Comparison of ENCODE assay signal across 9 cellular contexts in genomic region chr10:91090761-91091529, GRCh38.
DNase-seq lines count a peak whose midpoint lies in the region; ATAC-seq and TF ChIP-seq lines count a peak whose summit lies in the region.
"Had no signal": no experiment of that assay in that cellular context is flagged by ENCODE, and none has a peak within 500 bp of the region (broad histone marks: within the 10 kb centered on the region; RNA-seq: fewer than 3 reads in every experiment).

No MANE protein-coding gene starts in this region.

- CTCF ChIA-PET in HCT116 (lab: Charles Lee): interaction anchor here (0.6 to 1.1 kb wide), 2 partner anchors 82 to 160 kb away, joined by 3 to 4 read pairs; no protein-coding TSS in a partner anchor

- no peaks in the 10 kb centered on the region for H3K79me2 ChIP-seq in HCT116 (ENCODE audit: insufficient read depth, low read length)

- no peak overlapping the region for H3K4me3 ChIP-seq in HCT116 (replicated peaks in 1 of 2; ENCODE audit: low read depth in 1 of 2, low read length in 2 of 2)
- no peak overlapping the region for H3K4me3 ChIP-seq in ascending aorta
- no peak overlapping the region for H3K4me3 ChIP-seq in ovary

- RAD21 ChIA-PET in HCT116 (lab: Charles Lee; ENCODE audit: low non-redundant PET in 1 of 2, low total read pairs in 2 of 2, uncharacterized antibody in 2 of 2, unreplicated experiment in 2 of 2): interaction anchor here in 1 of 2 experiments (0.7 kb wide), 1 partner anchor 237 kb away, joined by 3 read pairs; no protein-coding TSS in a partner anchor

- intact Hi-C loops in HCT116 (cut with micrococcal nuclease) (no loop called here), ascending aorta (cut with DNase I) (loop anchor here (5.0 kb wide), 1 partner anchor 161 kb away; no protein-coding TSS in a partner anchor), ovary (cut with DNase I) (no loop called here)

- WGBS in ovary, 3 donors: 62 to 68% (median 66%) methylated on average over 5 of the region's 5 CpGs

- H4K20me1 ChIP-seq in HCT116 (ENCODE audit: insufficient read depth): no peaks in the 10 kb centered on the region

- TF ChIP-seq RAD21 in HCT116 (IDR thresholded peaks at IDR 0.05; ENCODE audit: low read depth): peak; percentile 15; the same call in 1 of the 2 replicates

- H3K9me3 ChIP-seq in HCT116 (ENCODE audit: control insufficient read depth in 1 of 2, insufficient read depth in 1 of 2, low read depth in 1 of 2, low read length in 2 of 2) (no peaks in the 10 kb centered on the region), ascending aorta (peaks cover 10 to 11% of the 10 kb centered on the region in 2 donors), ovary (no peaks in the 10 kb centered on the region)

- H3K36me3 ChIP-seq in HCT116 (ENCODE audit: control insufficient read depth in 1 of 2, insufficient read depth in 2 of 2, low read length in 2 of 2) (no peaks in the 10 kb centered on the region), ascending aorta (no peaks in the 10 kb centered on the region), ovary (no peaks in the 10 kb centered on the region)

- H3K27me3 ChIP-seq in HCT116 (ENCODE audit: insufficient read depth, low read length): no peaks in the 10 kb centered on the region
- no peaks in the 10 kb centered on the region for H3K27me3 ChIP-seq in ascending aorta
- H3K27me3 ChIP-seq in ovary: no peaks in the 10 kb centered on the region

- H3K27ac ChIP-seq in HCT116 (ENCODE audit: low read depth, low read length): no peak overlapping the region
- H3K27ac ChIP-seq in ascending aorta: peak overlapping the region; percentile 72 to 73
- H3K27ac ChIP-seq in ovary: no peak overlapping the region

- no TSS peak for BruUV-seq in HCT116 (replicated peaks; lab: Mats Ljungman, UMichigan)

- ATAC-seq in HCT116 (peak; percentile 46; the same call in 1 of the 2 replicates), GM21528 (IDR thresholded peaks at IDR 0.05; ENCODE audit: low FRiP score, unreplicated experiment) (no peak)
- ATAC-seq: activated CD8-positive, alpha-beta T cell treated with anti-CD3 and anti-CD28 coated beads, Interleukin-2, amount 10 ng/mL, durations not matched to agents 7 days and 5 days had no signal

- DNase-seq in GM03348 (ENCODE audit: low spot score) (peak; percentile 24), HCT116 (ENCODE audit: low read depth, low spot score) (no peak), ascending aorta (ENCODE audit: low spot score in 2 of 2) (peak in 1 of 2 donors; percentile 9), medulla oblongata (ENCODE audit: extremely low spot score) (peak; percentile 10), ovary (no peak)
- no peak for DNase-seq in stimulated activated CD4-positive, alpha-beta T cell treated with anti-CD3 and anti-CD28 coated beads, Interleukin-4, amount 100 ng/mL, for 1 hour
- no peak for DNase-seq in effector CD4-positive, alpha-beta T cell
- DNase-seq: activated CD8-positive, alpha-beta T cell treated with anti-CD3 and anti-CD28 coated beads, Interleukin-2, amount 10 ng/mL, durations not matched to agents 7 days and 5 days had no signal

- H3K9ac ChIP-seq in HCT116 (ENCODE audit: low read length): no peak overlapping the region

- no peak overlapping the region for H3K4me2 ChIP-seq in HCT116 (ENCODE audit: low read length)

- TF ChIP-seq POLR2A in HCT116 (IDR thresholded peaks at IDR 0.05; ENCODE audit: borderline replicate concordance, extremely low read depth, insufficient read depth, insufficient read length) (no peak), ovary (IDR thresholded peaks at IDR 0.05) (no peak)

- no peaks in the 10 kb centered on the region for H3K4me1 ChIP-seq in HCT116 (ENCODE audit: control insufficient read depth in 1 of 2, insufficient read depth in 2 of 2, low read length in 2 of 2)
- H3K4me1 ChIP-seq in ascending aorta: peaks cover 6 to 25% of the 10 kb centered on the region in 2 donors
- H3K4me1 ChIP-seq in ovary (ENCODE audit: insufficient read depth): no peaks in the 10 kb centered on the region

- POLR2A ChIA-PET in HCT116 (lab: Charles Lee): no interaction called here

- no peaks in the 10 kb centered on the region for H3K9me2 ChIP-seq in HCT116 (ENCODE audit: insufficient read depth)

- TF ChIP-seq CTCF in HCT116 (IDR thresholded peaks at IDR 0.05 in 2 of 3, conservative IDR thresholded peaks at IDR 0.05 in 1 of 3; ENCODE audit: borderline replicate concordance in 1 of 3, insufficient read depth in 1 of 3, low read depth in 2 of 3, low read length in 2 of 3): no peak
- TF ChIP-seq CTCF in ascending aorta (IDR thresholded peaks at IDR 0.05): no peak
- TF ChIP-seq CTCF in ovary (IDR thresholded peaks at IDR 0.05): no peak

- H2AFZ ChIP-seq in HCT116 (ENCODE audit: low read depth, low read length, poor library complexity, severe bottlenecking): no peak overlapping the region

- TF ChIP-seq EP300 in ovary (IDR thresholded peaks at IDR 0.05): no peak

TF ChIP-seq in HCT116, 20 proteins besides CTCF, POLR2A, EP300 and RAD21:
- TF ChIP-seq TCF7L2 (IDR thresholded peaks at IDR 0.05; ENCODE audit: borderline replicate concordance, extremely low read depth, insufficient read depth, insufficient read length): no peak
- TF ChIP-seq CBX3 (IDR thresholded peaks at IDR 0.05; ENCODE audit: low read depth): no peak
- TF ChIP-seq REST (IDR thresholded peaks at IDR 0.05; ENCODE audit: low read depth): no peak
- no peak for TF ChIP-seq SP1 (IDR thresholded peaks at IDR 0.05; ENCODE audit: low read depth)
- no peak for TF ChIP-seq ZBTB33 (IDR thresholded peaks at IDR 0.05; ENCODE audit: extremely low read depth, insufficient replicate concordance, low read length)
- no peak for TF ChIP-seq EGR1 (IDR thresholded peaks at IDR 0.05; ENCODE audit: low read depth)
- TF ChIP-seq SIN3A (IDR thresholded peaks at IDR 0.05; ENCODE audit: low read depth): no peak
- no peak for TF ChIP-seq SRF (IDR thresholded peaks at IDR 0.05; ENCODE audit: low read depth)
- TF ChIP-seq MAX (IDR thresholded peaks at IDR 0.05): no peak
- no peak for TF ChIP-seq YY1 (IDR thresholded peaks at IDR 0.05; ENCODE audit: extremely low read depth, insufficient replicate concordance, low read depth, low read length)
- no peak for TF ChIP-seq EZH2phosphoT487 (IDR thresholded peaks at IDR 0.05; ENCODE audit: borderline replicate concordance)
- TF ChIP-seq ELF1 (IDR thresholded peaks at IDR 0.05; ENCODE audit: borderline replicate concordance, low read depth): no peak

Comparison
In these comparisons a context has a peak if more than half of its experiments do, and no peak if none do; other contexts are left out.
1. DNase-seq: peak in GM03348 (single experiment) and medulla oblongata (single experiment); none in HCT116 (single experiment), stimulated activated CD4-positive, alpha-beta T cell treated with anti-CD3 and anti-CD28 coated beads, Interleukin-4, amount 100 ng/mL, for 1 hour (single experiment), effector CD4-positive, alpha-beta T cell (single experiment) and ovary (0 of 5).
2. H3K27ac ChIP-seq: peak in ascending aorta (2 of 2); none in HCT116 (single experiment) and ovary (0 of 2).